In genomic region chr17:82037113-82037888, GRCh38 we compare ENCODE assay signal across 1 cellular context.
TF ChIP-seq lines count a peak whose summit lies in the region.

TSS of gene DCXR (minus strand) at chr17:82037697. CDS start at chr17:82037682, 15 bp downstream.

TF ChIP-seq in HepG2, 621 proteins besides CTCF, POLR2A, EP300 and RAD21 (continued from another document and continues in another):
- TF ChIP-seq RERE (CRISPR knock-in tag; IDR thresholded peaks at IDR 0.05; ENCODE audit: low read depth), result 0 out of 2 replicates have a peak, but pooled peaks have one; percentile 31
- TF ChIP-seq ZNF724P (CRISPR knock-in tag; IDR thresholded peaks at IDR 0.05; ENCODE audit: borderline replicate concordance), result peak; percentile 90; the same call in 1 of the 2 replicates
- TF ChIP-seq ZNF253 (CRISPR knock-in tag; IDR thresholded peaks at IDR 0.05; ENCODE audit: borderline replicate concordance), result peak; percentile 90; the same call in 1 of the 2 replicates
- peak; percentile 68; the same call in 1 of the 2 replicates for TF ChIP-seq ARID5B (CRISPR knock-in tag; IDR thresholded peaks at IDR 0.05)
- TF ChIP-seq HNRNPK (IDR thresholded peaks at IDR 0.05; ENCODE audit: low read depth, low read length, poor library complexity, severe bottlenecking), result peak; percentile 74
- no peak for TF ChIP-seq ZBTB37 (CRISPR knock-in tag; IDR thresholded peaks at IDR 0.05)
- TF ChIP-seq ARNT (IDR thresholded peaks at IDR 0.05), result no peak
- TF ChIP-seq THAP8 (CRISPR knock-in tag; IDR thresholded peaks at IDR 0.05; ENCODE audit: borderline replicate concordance), result peak; percentile 90; the same call in 1 of the 2 replicates
- peak; percentile 95 for TF ChIP-seq ZBTB38 (CRISPR knock-in tag; IDR thresholded peaks at IDR 0.05)
- peak; percentile 98 for TF ChIP-seq MTERF4 (CRISPR knock-in tag; IDR thresholded peaks at IDR 0.05)
- peak; percentile 67 for TF ChIP-seq HIC2 (CRISPR knock-in tag; IDR thresholded peaks at IDR 0.05; ENCODE audit: low read depth)
- no peak for TF ChIP-seq POLR2AphosphoS2 (IDR thresholded peaks at IDR 0.05; ENCODE audit: low read depth, low read length)
- TF ChIP-seq IKZF4 (CRISPR knock-in tag; IDR thresholded peaks at IDR 0.05; ENCODE audit: borderline replicate concordance, low read depth, not compliant biosample characterization), result peak; percentile 82
- no peak for TF ChIP-seq ZNF282 (IDR thresholded peaks at IDR 0.05; ENCODE audit: partially characterized antibody)
- TF ChIP-seq ATF1 (CRISPR knock-in tag; IDR thresholded peaks at IDR 0.05), result no peak
- 0 out of 2 replicates have a peak, but pooled peaks have one; percentile 54 for TF ChIP-seq MIXL1 (CRISPR knock-in tag; IDR thresholded peaks at IDR 0.05)
- 0 out of 2 replicates have a peak, but pooled peaks have one; percentile 36 for TF ChIP-seq FOXK1 (CRISPR knock-in tag; IDR thresholded peaks at IDR 0.05; ENCODE audit: borderline replicate concordance, low read depth)
- no peak for TF ChIP-seq NFAT5 (CRISPR knock-in tag; IDR thresholded peaks at IDR 0.05)
- TF ChIP-seq NR2F2 (IDR thresholded peaks at IDR 0.05; ENCODE audit: borderline replicate concordance, low read depth), result peak; percentile 35; the same call in 1 of the 2 replicates
- TF ChIP-seq ZHX1 (CRISPR knock-in tag; IDR thresholded peaks at IDR 0.05; ENCODE audit: low read depth), result peak; percentile 75; the same call in 1 of the 2 replicates
- no peak for TF ChIP-seq ZFAT (CRISPR knock-in tag; conservative IDR thresholded peaks at IDR 0.05)
- peak; percentile 98 for TF ChIP-seq IRF9 (CRISPR knock-in tag; IDR thresholded peaks at IDR 0.05; ENCODE audit: borderline replicate concordance)
- no peak; the same call in 1 of the 2 replicates for TF ChIP-seq ZMAT5 (CRISPR knock-in tag; IDR thresholded peaks at IDR 0.05; ENCODE audit: borderline replicate concordance, low read depth)
- peak; percentile 92 for TF ChIP-seq MYC (CRISPR knock-in tag; IDR thresholded peaks at IDR 0.05; ENCODE audit: borderline replicate concordance)
- peak; percentile 91 for TF ChIP-seq CCDC6 (CRISPR knock-in tag; IDR thresholded peaks at IDR 0.05)
